27 cellular contexts compared by ENCODE assay signal in genomic region chr4:12265554-12265953, GRCh38.
"Had no signal": no experiment of that assay in that cellular context is flagged by ENCODE, and none has a peak within 500 bp of the region (broad histone marks: within the 10 kb centered on the region; RNA-seq: fewer than 3 reads in every experiment).

No MANE protein-coding gene starts in this region.

- H3K36me3 ChIP-seq: stomach, suprapubic skin, thoracic aorta, thyroid gland, tibial artery, tibial nerve, transverse colon, upper lobe of left lung, upper lobe of right lung, uterus, vagina had no signal

- FAIRE-seq: urothelium cell line had no signal

- H3K27me3 ChIP-seq: stomach, suprapubic skin, testis, thyroid gland, tibial artery, tibial nerve, transverse colon, upper lobe of left lung, upper lobe of right lung, uterus, vagina had no signal

- DNase-seq: stimulated activated CD4-positive, alpha-beta T cell treated with anti-CD3 and anti-CD28 coated beads, Interleukin-2, amount 100 ng/mL, for 48 hours; stimulated activated CD4-positive, alpha-beta T cell treated with anti-CD3 and anti-CD28 coated beads, Interleukin-4, amount 100 ng/mL, for 1 hour; stimulated activated CD4-positive, alpha-beta T cell treated with anti-CD3 and anti-CD28 coated beads, Interleukin-4, amount 100 ng/mL, for 24 hours; stimulated activated CD4-positive, alpha-beta T cell treated with anti-CD3 and anti-CD28 coated beads, Interleukin-4, amount 100 ng/mL, for 4 hours; stimulated activated CD8-positive, alpha-beta memory T cell treated with anti-CD3 and anti-CD28 coated beads, Interleukin-4, amount 100 ng/mL, for 48 hours; stimulated activated naive B cell treated with anti-CD40 and anti-IgM and Interleukin-4, amounts not matched to agents 10 μg/mL and 1 μg/mL and 100 μg/mL, for 72 hours; stimulated activated naive CD4-positive, alpha-beta T cell; stimulated activated naive CD4-positive, alpha-beta T cell treated with Interleukin-2 at 50 U/mL for 16 hours; stimulated activated naive CD8-positive, alpha-beta T cell treated with anti-CD3 and anti-CD28 coated beads, Interleukin-15, amount 100 ng/mL, for 72 hours; stimulated activated naive CD8-positive, alpha-beta T cell treated with anti-CD3 and anti-CD28 coated beads, Interleukin-15, Interleukin-2, amounts not matched to agents 100 U/mL and 50 U/mL, for 24 hours; stomach; substantia nigra; testis; thyroid gland; tibial artery; transverse colon; trophoblast cell; upper lobe of left lung; upper lobe of right lung; uterus had no signal

- H3K4me1 ChIP-seq: stomach, suprapubic skin, testis, thyroid gland, tibial artery, tibial nerve, transverse colon, upper lobe of left lung, upper lobe of right lung, uterus, vagina had no signal

- H3K9me3 ChIP-seq: testis, thoracic aorta, thyroid gland, tibial artery, tibial nerve, transverse colon, upper lobe of left lung, upper lobe of right lung, uterus, vagina had no signal

- ATAC-seq: stimulated activated effector memory CD8-positive, alpha-beta T cell treated with anti-CD3 and anti-CD28 coated beads, Interleukin-12 subunit alpha, Interleukin-12 subunit beta, amount 100 ng/mL, for 72 hours; stimulated activated memory B cell treated with anti-CD40 and anti-IgM and Interleukin-4, amounts not matched to agents 10 μg/mL and 1 μg/mL and 100 μg/mL, for 72 hours; stimulated activated naive B cell treated with anti-CD40 and anti-IgM and Interleukin-4, amounts not matched to agents 10 μg/mL and 1 μg/mL and 100 μg/mL, for 72 hours; stimulated activated naive CD8-positive, alpha-beta T cell treated with anti-CD3 and anti-CD28 coated beads, Interleukin-15, amount 100 ng/mL, for 72 hours; stimulated activated naive CD8-positive, alpha-beta T cell treated with anti-CD3 and anti-CD28 coated beads, Interleukin-15, Interleukin-2, amounts not matched to agents 100 U/mL and 50 U/mL, for 24 hours; upper lobe of right lung had no signal

- H3K4me3 ChIP-seq: stomach, suprapubic skin, testis, thoracic aorta, thyroid gland, tibial artery, tibial nerve, transverse colon, upper lobe of left lung, upper lobe of right lung, uterus, vagina had no signal

- H3K27ac ChIP-seq: stomach, suprapubic skin, testis, thoracic aorta, thyroid gland, tibial artery, tibial nerve, transverse colon, upper lobe of left lung, upper lobe of right lung, uterus, vagina had no signal
